Comparison of ENCODE assay signal across 9 cellular contexts in genomic region chr11:67437082-67437821, GRCh38. TPM values are rescaled to one million over a fixed set of nuclear protein-coding genes. Genes with fewer than 3 reads are reported as not detected.
DNase-seq lines count a peak whose midpoint lies in the region; ATAC-seq and TF ChIP-seq lines count a peak whose summit lies in the region.
"Had no signal": no experiment of that assay in that cellular context is flagged by ENCODE, and none has a peak within 500 bp of the region (broad histone marks: within the 10 kb centered on the region; RNA-seq: fewer than 3 reads in every experiment).

Gene PTPRCAP (minus strand): TSS chr11:67437682. CDS start chr11:67437619, 63 bp downstream.

- H3K9me3 ChIP-seq in DOHH2 (ENCODE audit: control insufficient read depth, insufficient read depth, low read length) (no peaks in the 10 kb centered on the region), KOPT-K1 (ENCODE audit: insufficient read depth, low read length, poor library complexity, severe bottlenecking) (no peaks in the 10 kb centered on the region), body of pancreas (no peaks in the 10 kb centered on the region)
- no peaks in the 10 kb centered on the region for H3K9me3 ChIP-seq in naive thymus-derived CD4-positive, alpha-beta T cell (ENCODE audit: control insufficient read depth in 2 of 3, low read length in 3 of 3)

- H3K4me1 Mint-ChIP-seq in naive thymus-derived CD4-positive, alpha-beta T cell: peaks cover 43 to 78% (median 53%) of the 10 kb centered on the region in 7 donors

- H3K36me3 ChIP-seq in DOHH2 (ENCODE audit: control insufficient read depth, low read length) (peaks cover 90% of the 10 kb centered on the region), KOPT-K1 (ENCODE audit: insufficient read depth, low read length) (peaks cover 42% of the 10 kb centered on the region), body of pancreas (replicated peaks in 1 of 2; ENCODE audit: insufficient read depth in 1 of 2, low read depth in 2 of 2) (peaks cover 0 to 4% of the 10 kb centered on the region in 2 donors)
- H3K36me3 ChIP-seq in naive thymus-derived CD4-positive, alpha-beta T cell (ENCODE audit: control insufficient read depth in 2 of 3, insufficient read depth in 3 of 3, low read length in 3 of 3): peaks cover 0 to 47% (median 11%) of the 10 kb centered on the region in 3 experiments

- ATAC-seq in naive thymus-derived CD4-positive, alpha-beta T cell: peak; percentile 74
- no peak for ATAC-seq in HG02623 (IDR thresholded peaks at IDR 0.05; ENCODE audit: unreplicated experiment)
- no peak for ATAC-seq in HG03469 (IDR thresholded peaks at IDR 0.05; ENCODE audit: unreplicated experiment)
- no peak for ATAC-seq in body of pancreas

- WGBS in body of pancreas, 2 donors: 59 to 71% methylated on average over 4 to 18 of the region's 27 CpGs

- H3K27me3 Mint-ChIP-seq in naive thymus-derived CD4-positive, alpha-beta T cell: no peaks in the 10 kb centered on the region

- peaks cover 58% of the 10 kb centered on the region for H3K79me2 ChIP-seq in DOHH2 (ENCODE audit: control insufficient read depth, low read length)

- H3K27ac ChIP-seq in DOHH2 (ENCODE audit: low read depth, low read length): peak within 1 kb of the TSS; percentile 97
- peak within 1 kb of the TSS; percentile 100 for H3K27ac ChIP-seq in KOPT-K1 (ENCODE audit: low read depth, low read length, poor library complexity, severe bottlenecking)
- peak within 1 kb of the TSS; percentile 85 for H3K27ac ChIP-seq in naive thymus-derived CD4-positive, alpha-beta T cell (ENCODE audit: low read depth, low read length)
- peak within 1 kb of the TSS in 2 of 4 donors; percentile 8 to 22 for H3K27ac ChIP-seq in body of pancreas

- peaks cover 0 to 44% (median 1%) of the 10 kb centered on the region in 5 donors for H3K36me3 Mint-ChIP-seq in naive thymus-derived CD4-positive, alpha-beta T cell

- TF ChIP-seq POLR2A in body of pancreas (IDR thresholded peaks at IDR 0.05): peak in 1 of 3 donors; percentile 33

- peaks cover 48% of the 10 kb centered on the region for H3F3A ChIP-seq in DOHH2 (ENCODE audit: control insufficient read depth, insufficient read depth)

- CTCF ChIA-PET in naive thymus-derived CD4-positive, alpha-beta T cell (lab: Charles Lee): interaction anchor here (0.6 to 5.9 kb wide), 11 partner anchors 18 to 47 kb away, joined by 3 to 37 read pairs (median 5); partner anchors contain the start of genes AIP, PPP1CA, TBC1D10C and TMEM134

- no peak for TF ChIP-seq CTCF in DOHH2 (IDR thresholded peaks at IDR 0.05; ENCODE audit: low read depth, low read length, poor library complexity, severe bottlenecking)
- no peak for TF ChIP-seq CTCF in body of pancreas (IDR thresholded peaks at IDR 0.05)

- DNase-seq in activated T-helper 1 cell treated with anti-CD3 and anti-CD28 coated beads, Interleukin-2, amount 50 U/mL, for 16 hours (ENCODE audit: low read depth in 1 of 2, low spot score in 1 of 2): peak; percentile 68 to 72
- DNase-seq in naive thymus-derived CD4-positive, alpha-beta T cell: peak; percentile 49 to 86 (median 84)
- DNase-seq in NCI-H2171 (lab: John Stamatoyannopoulos, UW) (no peak), body of pancreas (no peak)

- H3K9me2 ChIP-seq in DOHH2 (replicated peaks; ENCODE audit: control insufficient read depth, low read length): no peaks in the 10 kb centered on the region

- peak within 1 kb of the TSS; percentile 94 for H3K4me2 ChIP-seq in DOHH2 (ENCODE audit: low read length)

- H3K4me3 ChIP-seq in DOHH2 (ENCODE audit: low read length) (peak within 1 kb of the TSS; percentile 90), body of pancreas (no peak within 1 kb of the TSS)
- peak within 1 kb of the TSS; percentile 100 for H3K4me3 ChIP-seq in naive thymus-derived CD4-positive, alpha-beta T cell (ENCODE audit: low read length)

- peaks cover 12% of the 10 kb centered on the region; the same call in 1 of the 2 replicates for H4K20me1 ChIP-seq in DOHH2 (ENCODE audit: control insufficient read depth, insufficient read depth, low read depth, low read length)

- H3K9me3 Mint-ChIP-seq in naive thymus-derived CD4-positive, alpha-beta T cell: peaks cover 0 to 1% (median 0%) of the 10 kb centered on the region in 11 donors

- H3K27me3 ChIP-seq in DOHH2 (ENCODE audit: control insufficient read depth, low read length) (no peaks in the 10 kb centered on the region), body of pancreas (no peaks in the 10 kb centered on the region)
- no peaks in the 10 kb centered on the region for H3K27me3 ChIP-seq in naive thymus-derived CD4-positive, alpha-beta T cell (ENCODE audit: control insufficient read depth in 2 of 2, insufficient read depth in 2 of 2, low read length in 2 of 2)

- H3K4me1 ChIP-seq in DOHH2 (ENCODE audit: control insufficient read depth, low read length): peaks cover 79% of the 10 kb centered on the region
- H3K4me1 ChIP-seq in naive thymus-derived CD4-positive, alpha-beta T cell (ENCODE audit: control insufficient read depth in 2 of 2, insufficient read depth in 2 of 2, low read length in 2 of 2): peaks cover 45 to 73% of the 10 kb centered on the region in 2 donors
- H3K4me1 ChIP-seq in body of pancreas: peaks cover 6% of the 10 kb centered on the region

- intact Hi-C loops in naive thymus-derived CD4-positive, alpha-beta T cell (cut with micrococcal nuclease): loop anchor here (1.0 to 2.0 kb wide), 11 partner anchors 9 to 69 kb away; partner anchors contain the start of genes AIP (in 2 of the 2), RPS6KB2 (in 2 of the 2) and TMEM134 (in 2 of the 2)
- intact Hi-C loops in body of pancreas (cut with DNase I): no loop called here

- POLR2A ChIA-PET in naive thymus-derived CD4-positive, alpha-beta T cell (lab: Charles Lee): interaction anchor here (0.6 to 31.8 kb wide), 21 partner anchors 9 to 197 kb away, joined by 3 to 1530 read pairs (median 7); partner anchors contain the start of genes AIP, CABP4, CARNS1 and GPR152

- H3K27ac Mint-ChIP-seq in naive thymus-derived CD4-positive, alpha-beta T cell: peak within 1 kb of the TSS; percentile 71 to 97 (median 92)

- H3K4me3 Mint-ChIP-seq in naive thymus-derived CD4-positive, alpha-beta T cell: peak within 1 kb of the TSS; percentile 85 to 99 (median 97)

RNA-seq across cellular contexts. Expression of gene PTPRCAP, which starts in this region (rescaled TPM):
- 100 to 1,000 TPM; 134 to 357 (median 194) TPM for total RNA-seq in naive thymus-derived CD4-positive, alpha-beta T cell
- polyA plus RNA-seq in naive thymus-derived CD4-positive, alpha-beta T cell: 100 to 1,000 TPM; 498 to 670 TPM
- 1 to 10 TPM; 6.0 to 6.9 TPM for total RNA-seq in body of pancreas
- total RNA-seq: endothelial cell of umbilical vein had no signal

Comparison
In these comparisons a context has a peak if more than half of its experiments do, and no peak if none do; other contexts are left out.
1. RNA of gene PTPRCAP (total RNA-seq): 134 to 357 TPM in naive thymus-derived CD4-positive, alpha-beta T cell; 6.0 to 6.9 TPM in body of pancreas; every median in the first group is over 10 times any median in the second.
2. H3K4me3 ChIP-seq: peak in DOHH2 (single experiment) and naive thymus-derived CD4-positive, alpha-beta T cell (single experiment); none in body of pancreas (0 of 2).
3. DNase-seq: peak in activated T-helper 1 cell treated with anti-CD3 and anti-CD28 coated beads, Interleukin-2, amount 50 U/mL, for 16 hours (2 of 2) and naive thymus-derived CD4-positive, alpha-beta T cell (9 of 9); none in NCI-H2171 (single experiment) and body of pancreas (0 of 4).